ENCODE assay signal across 8 cellular contexts in the genomic region with DNA sequence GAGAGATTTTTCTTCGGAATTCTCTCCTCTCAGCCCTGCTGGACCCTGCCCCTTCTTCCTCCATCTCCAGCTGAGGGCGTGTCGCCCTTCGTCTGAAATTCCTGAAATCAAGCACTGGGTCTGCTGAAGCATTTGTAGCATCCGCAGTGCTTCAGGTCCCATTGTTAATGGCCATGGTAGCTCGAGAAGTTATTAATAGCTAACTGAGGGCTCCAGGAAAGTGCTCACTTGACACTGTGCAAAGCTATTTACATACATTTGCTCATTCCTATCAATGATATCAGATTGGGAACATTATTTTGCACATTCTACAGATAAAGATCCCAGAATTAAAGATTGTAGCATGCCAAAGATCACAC.
DNase-seq lines count a peak whose midpoint lies in the region; ATAC-seq and TF ChIP-seq lines count a peak whose summit lies in the region.

No MANE protein-coding gene starts in this region.

- no peaks in the 10 kb centered on the region for H3K4me1 ChIP-seq in HEK293 (ENCODE audit: control insufficient read depth, insufficient read depth, low read length)
- peaks cover 12% of the 10 kb centered on the region for H3K4me1 ChIP-seq in rectal smooth muscle tissue (ENCODE audit: control insufficient read depth, insufficient read depth, low read length)

- H3K79me2 ChIP-seq in SU-DHL-6 (ENCODE audit: insufficient read depth, low read length): peaks cover 46% of the 10 kb centered on the region

- H2AFZ ChIP-seq in SU-DHL-6 (ENCODE audit: low read depth, low read length, severe bottlenecking): peak overlapping the region; percentile 95

- peak overlapping the region; percentile 89 for H3K9ac ChIP-seq in SU-DHL-6 (ENCODE audit: low read length)
- peak overlapping the region; percentile 99 for H3K9ac ChIP-seq in rectal smooth muscle tissue (ENCODE audit: low read length)

- POLR2A ChIA-PET in HEK293 (lab: Yijun Ruan, JAX): interaction anchor here (0.5 to 3.3 kb wide), 10 partner anchors 15 to 814 kb away, joined by 3 to 21 read pairs (median 3); a partner anchor contains a TSS

- CTCF ChIA-PET in HEK293 (lab: Yijun Ruan, JAX): interaction anchor here (0.9 to 2.9 kb wide), 2 partner anchors 9 to 49 kb away, joined by 4 to 17 read pairs; no protein-coding TSS in a partner anchor

- TF ChIP-seq CTCF in GM10266 (IDR thresholded peaks at IDR 0.05; ENCODE audit: control insufficient read depth, insufficient read depth, low read depth, missing control alignments) (no peak), HEK293 (tag by site-specific recombination; IDR thresholded peaks at IDR 0.05) (no peak; the same call in 1 of the 2 replicates), SU-DHL-6 (IDR thresholded peaks at IDR 0.05; ENCODE audit: insufficient read depth, low read length, poor library complexity, severe bottlenecking) (no peak)

- no peaks in the 10 kb centered on the region for H3K9me2 ChIP-seq in SU-DHL-6 (replicated peaks; ENCODE audit: insufficient read depth, low read length)

- H3K27ac ChIP-seq in HEK293 (ENCODE audit: extremely low read depth, low read depth, low read length) (peak overlapping the region; percentile 56), SU-DHL-6 (ENCODE audit: low read depth, low read length) (peak overlapping the region; percentile 48), rectal smooth muscle tissue (ENCODE audit: low read depth, low read length) (peak overlapping the region; percentile 98)

- ATAC-seq in activated CD4-positive, CD25-positive, alpha-beta regulatory T cell treated with anti-CD3 and anti-CD28 coated beads, Interleukin-2, amount 50 U/mL, for 24 hours: no peak

- H3K36me3 ChIP-seq in HEK293 (ENCODE audit: control insufficient read depth in 2 of 2, insufficient read depth in 1 of 2, low read length in 2 of 2) (peaks cover 4 to 10% of the 10 kb centered on the region in 2 experiments; a peak in 2 of 3 replicates), SU-DHL-6 (ENCODE audit: low read length) (0 out of 2 replicates have a peak, but pooled peaks cover 4% of the 10 kb centered on the region), rectal smooth muscle tissue (ENCODE audit: control insufficient read depth, insufficient read depth, low read length) (peaks cover 2% of the 10 kb centered on the region)

- H3F3A ChIP-seq in SU-DHL-6 (ENCODE audit: insufficient read depth): no peaks in the 10 kb centered on the region

- H3K27me3 ChIP-seq in SU-DHL-6 (ENCODE audit: low read length) (no peaks in the 10 kb centered on the region), rectal smooth muscle tissue (ENCODE audit: control insufficient read depth, insufficient read depth, low read length) (no peaks in the 10 kb centered on the region)

- no peaks in the 10 kb centered on the region for H3K9me3 ChIP-seq in HEK293 (ENCODE audit: control insufficient read depth, insufficient read depth, low read depth, low read length)
- no peaks in the 10 kb centered on the region for H3K9me3 ChIP-seq in SU-DHL-6 (ENCODE audit: insufficient read depth, low read length)

- DNase-seq in GM10266 (ENCODE audit: extremely low spot score) (peak; percentile 41), foreskin melanocyte (peak; percentile 52), GOT3 (lab: John Stamatoyannopoulos, UW) (no peak), 8988T (no peak)

- H3K4me2 ChIP-seq in SU-DHL-6 (ENCODE audit: low read depth, low read length, poor library complexity, severe bottlenecking): peak overlapping the region; percentile 88

- no peaks in the 10 kb centered on the region for H4K20me1 ChIP-seq in SU-DHL-6 (ENCODE audit: low read depth, low read length)

- H3K4me3 ChIP-seq in HEK293 (ENCODE audit: low read depth, low read length) (peak overlapping the region; percentile 60), SU-DHL-6 (ENCODE audit: insufficient read depth, low read length, poor library complexity, severe bottlenecking) (peak overlapping the region; percentile 95), rectal smooth muscle tissue (ENCODE audit: low read length) (peak overlapping the region; percentile 100)

TF ChIP-seq in HEK293, 187 proteins besides CTCF, POLR2A, EP300 and RAD21:
- TF ChIP-seq ZNF211 (tag by site-specific recombination; IDR thresholded peaks at IDR 0.05; ENCODE audit: low read depth): no peak
- TF ChIP-seq KLF8 (tag by site-specific recombination; IDR thresholded peaks at IDR 0.05): no peak
- TF ChIP-seq, protein P1, sequence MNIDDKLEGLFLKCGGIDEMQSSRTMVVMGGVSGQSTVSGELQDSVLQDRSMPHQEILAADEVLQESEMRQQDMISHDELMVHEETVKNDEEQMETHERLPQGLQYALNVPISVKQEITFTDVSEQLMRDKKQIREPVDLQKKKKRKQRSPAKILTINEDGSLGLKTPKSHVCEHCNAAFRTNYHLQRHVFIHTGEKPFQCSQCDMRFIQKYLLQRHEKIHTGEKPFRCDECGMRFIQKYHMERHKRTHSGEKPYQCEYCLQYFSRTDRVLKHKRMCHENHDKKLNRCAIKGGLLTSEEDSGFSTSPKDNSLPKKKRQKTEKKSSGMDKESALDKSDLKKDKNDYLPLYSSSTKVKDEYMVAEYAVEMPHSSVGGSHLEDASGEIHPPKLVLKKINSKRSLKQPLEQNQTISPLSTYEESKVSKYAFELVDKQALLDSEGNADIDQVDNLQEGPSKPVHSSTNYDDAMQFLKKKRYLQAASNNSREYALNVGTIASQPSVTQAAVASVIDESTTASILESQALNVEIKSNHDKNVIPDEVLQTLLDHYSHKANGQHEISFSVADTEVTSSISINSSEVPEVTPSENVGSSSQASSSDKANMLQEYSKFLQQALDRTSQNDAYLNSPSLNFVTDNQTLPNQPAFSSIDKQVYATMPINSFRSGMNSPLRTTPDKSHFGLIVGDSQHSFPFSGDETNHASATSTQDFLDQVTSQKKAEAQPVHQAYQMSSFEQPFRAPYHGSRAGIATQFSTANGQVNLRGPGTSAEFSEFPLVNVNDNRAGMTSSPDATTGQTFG (tag by site-specific recombination; IDR thresholded peaks at IDR 0.05; ENCODE audit: borderline replicate concordance): no peak
- peak; percentile 42; the same call in 1 of the 2 replicates for TF ChIP-seq ZNF341 (tag by site-specific recombination; IDR thresholded peaks at IDR 0.05; ENCODE audit: low read depth)
- TF ChIP-seq HOXA7 (CRISPR knock-in tag; IDR thresholded peaks at IDR 0.05; ENCODE audit: borderline replicate concordance): no peak
- TF ChIP-seq ZNF223 (tag by site-specific recombination; IDR thresholded peaks at IDR 0.05): no peak
- TF ChIP-seq, protein P2, sequence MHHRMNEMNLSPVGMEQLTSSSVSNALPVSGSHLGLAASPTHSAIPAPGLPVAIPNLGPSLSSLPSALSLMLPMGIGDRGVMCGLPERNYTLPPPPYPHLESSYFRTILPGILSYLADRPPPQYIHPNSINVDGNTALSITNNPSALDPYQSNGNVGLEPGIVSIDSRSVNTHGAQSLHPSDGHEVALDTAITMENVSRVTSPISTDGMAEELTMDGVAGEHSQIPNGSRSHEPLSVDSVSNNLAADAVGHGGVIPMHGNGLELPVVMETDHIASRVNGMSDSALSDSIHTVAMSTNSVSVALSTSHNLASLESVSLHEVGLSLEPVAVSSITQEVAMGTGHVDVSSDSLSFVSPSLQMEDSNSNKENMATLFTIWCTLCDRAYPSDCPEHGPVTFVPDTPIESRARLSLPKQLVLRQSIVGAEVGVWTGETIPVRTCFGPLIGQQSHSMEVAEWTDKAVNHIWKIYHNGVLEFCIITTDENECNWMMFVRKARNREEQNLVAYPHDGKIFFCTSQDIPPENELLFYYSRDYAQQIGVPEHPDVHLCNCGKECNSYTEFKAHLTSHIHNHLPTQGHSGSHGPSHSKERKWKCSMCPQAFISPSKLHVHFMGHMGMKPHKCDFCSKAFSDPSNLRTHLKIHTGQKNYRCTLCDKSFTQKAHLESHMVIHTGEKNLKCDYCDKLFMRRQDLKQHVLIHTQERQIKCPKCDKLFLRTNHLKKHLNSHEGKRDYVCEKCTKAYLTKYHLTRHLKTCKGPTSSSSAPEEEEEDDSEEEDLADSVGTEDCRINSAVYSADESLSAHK (tag by site-specific recombination; IDR thresholded peaks at IDR 0.05): no peak
- TF ChIP-seq ZNF664 (tag by site-specific recombination; IDR thresholded peaks at IDR 0.05): 0 out of 2 replicates have a peak, but pooled peaks have one; percentile 33
- no peak for TF ChIP-seq ZNF660 (tag by site-specific recombination; IDR thresholded peaks at IDR 0.05)

Comparison
In these comparisons a context has a peak if more than half of its experiments do, and no peak if none do; other contexts are left out.
1. DNase-seq: peak in GM10266 (single experiment) and foreskin melanocyte (single experiment); none in GOT3 (single experiment) and 8988T (single experiment).
2. H3K27ac ChIP-seq: peak in every context shown above with its lines; median percentile 98 in rectal smooth muscle tissue; 56 in HEK293; 48 in SU-DHL-6.
3. Peak in every context shown above with its lines, with median percentiles within 50 percentile points of each other: H3K4me3 ChIP-seq.